ENCODE assay signal across 1 cellular context in the genomic region with DNA sequence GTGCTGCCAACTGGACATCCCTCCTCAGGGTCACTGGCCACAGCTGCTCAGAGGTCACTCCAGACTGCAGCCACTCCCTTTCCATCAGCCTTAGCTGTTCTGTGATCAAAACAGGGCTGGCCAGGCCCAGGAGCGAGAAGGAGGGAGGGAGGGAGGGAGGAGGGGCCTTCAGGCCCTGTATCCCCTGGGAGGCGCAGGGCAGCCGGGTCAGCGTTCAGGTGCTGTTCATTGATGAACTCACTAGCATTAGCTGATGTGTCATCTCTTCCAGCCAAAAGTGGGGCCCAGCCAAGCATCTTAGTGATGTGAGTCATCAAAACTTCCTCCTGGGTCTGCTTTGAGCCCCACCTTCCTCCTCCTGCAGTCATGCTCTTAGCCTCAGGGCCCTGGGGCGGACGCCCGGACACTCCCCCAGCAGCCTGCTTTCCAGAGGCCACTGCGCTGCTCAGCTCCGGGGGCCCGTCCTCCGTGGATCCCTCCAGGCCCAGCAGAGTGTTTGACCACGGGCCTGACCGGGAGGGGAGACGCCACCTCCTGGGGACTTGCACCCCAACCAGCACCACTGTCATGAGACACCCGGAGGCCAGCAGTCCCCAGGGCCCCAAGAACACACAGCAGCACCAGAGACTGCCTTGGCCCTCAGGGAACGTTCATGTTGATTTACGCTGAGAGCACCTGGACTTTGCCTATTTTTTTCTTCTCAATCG.
TF ChIP-seq lines count a peak whose summit lies in the region.

No MANE protein-coding gene starts in this region.

TF ChIP-seq in HEK293, 187 proteins besides CTCF, POLR2A, EP300 and RAD21 (continued from another document):
- peak; percentile 85 for TF ChIP-seq ZEB2 (tag by site-specific recombination; IDR thresholded peaks at IDR 0.05)
- TF ChIP-seq ZFP37 (tag by site-specific recombination; IDR thresholded peaks at IDR 0.05), result peak; percentile 52; the same call in 1 of the 2 replicates
- TF ChIP-seq ZNF2 (tag by site-specific recombination; IDR thresholded peaks at IDR 0.05), result no peak
- TF ChIP-seq, protein P1, sequence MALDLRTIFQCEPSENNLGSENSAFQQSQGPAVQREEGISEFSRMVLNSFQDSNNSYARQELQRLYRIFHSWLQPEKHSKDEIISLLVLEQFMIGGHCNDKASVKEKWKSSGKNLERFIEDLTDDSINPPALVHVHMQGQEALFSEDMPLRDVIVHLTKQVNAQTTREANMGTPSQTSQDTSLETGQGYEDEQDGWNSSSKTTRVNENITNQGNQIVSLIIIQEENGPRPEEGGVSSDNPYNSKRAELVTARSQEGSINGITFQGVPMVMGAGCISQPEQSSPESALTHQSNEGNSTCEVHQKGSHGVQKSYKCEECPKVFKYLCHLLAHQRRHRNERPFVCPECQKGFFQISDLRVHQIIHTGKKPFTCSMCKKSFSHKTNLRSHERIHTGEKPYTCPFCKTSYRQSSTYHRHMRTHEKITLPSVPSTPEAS (tag by site-specific recombination; IDR thresholded peaks at IDR 0.05), result no peak
- no peak for TF ChIP-seq ZNF596 (tag by site-specific recombination; IDR thresholded peaks at IDR 0.05)
- TF ChIP-seq, protein P2, sequence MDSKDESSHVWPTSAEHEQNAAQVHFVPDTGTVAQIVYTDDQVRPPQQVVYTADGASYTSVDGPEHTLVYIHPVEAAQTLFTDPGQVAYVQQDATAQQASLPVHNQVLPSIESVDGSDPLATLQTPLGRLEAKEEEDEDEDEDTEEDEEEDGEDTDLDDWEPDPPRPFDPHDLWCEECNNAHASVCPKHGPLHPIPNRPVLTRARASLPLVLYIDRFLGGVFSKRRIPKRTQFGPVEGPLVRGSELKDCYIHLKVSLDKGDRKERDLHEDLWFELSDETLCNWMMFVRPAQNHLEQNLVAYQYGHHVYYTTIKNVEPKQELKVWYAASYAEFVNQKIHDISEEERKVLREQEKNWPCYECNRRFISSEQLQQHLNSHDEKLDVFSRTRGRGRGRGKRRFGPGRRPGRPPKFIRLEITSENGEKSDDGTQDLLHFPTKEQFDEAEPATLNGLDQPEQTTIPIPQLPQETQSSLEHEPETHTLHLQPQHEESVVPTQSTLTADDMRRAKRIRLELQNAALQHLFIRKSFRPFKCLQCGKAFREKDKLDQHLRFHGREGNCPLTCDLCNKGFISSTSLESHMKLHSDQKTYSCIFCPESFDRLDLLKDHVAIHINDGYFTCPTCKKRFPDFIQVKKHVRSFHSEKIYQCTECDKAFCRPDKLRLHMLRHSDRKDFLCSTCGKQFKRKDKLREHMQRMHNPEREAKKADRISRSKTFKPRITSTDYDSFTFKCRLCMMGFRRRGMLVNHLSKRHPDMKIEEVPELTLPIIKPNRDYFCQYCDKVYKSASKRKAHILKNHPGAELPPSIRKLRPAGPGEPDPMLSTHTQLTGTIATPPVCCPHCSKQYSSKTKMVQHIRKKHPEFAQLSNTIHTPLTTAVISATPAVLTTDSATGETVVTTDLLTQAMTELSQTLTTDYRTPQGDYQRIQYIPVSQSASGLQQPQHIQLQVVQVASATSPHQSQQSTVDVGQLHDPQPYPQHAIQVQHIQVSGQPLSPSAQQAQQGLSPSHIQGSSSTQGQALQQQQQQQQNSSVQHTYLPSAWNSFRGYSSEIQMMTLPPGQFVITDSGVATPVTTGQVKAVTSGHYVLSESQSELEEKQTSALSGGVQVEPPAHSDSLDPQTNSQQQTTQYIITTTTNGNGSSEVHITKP (tag by site-specific recombination; IDR thresholded peaks at IDR 0.05), result peak; percentile 20; the same call in 1 of the 2 replicates
- no peak for TF ChIP-seq GFI1B (tag by site-specific recombination; IDR thresholded peaks at IDR 0.05)
- no peak for TF ChIP-seq ZNF768 (tag by site-specific recombination; IDR thresholded peaks at IDR 0.05)
- TF ChIP-seq ZNF426 (tag by site-specific recombination; IDR thresholded peaks at IDR 0.05), result no peak
- no peak for TF ChIP-seq MZF1 (tag by site-specific recombination; IDR thresholded peaks at IDR 0.05; ENCODE audit: borderline replicate concordance)
- TF ChIP-seq, protein P3, sequence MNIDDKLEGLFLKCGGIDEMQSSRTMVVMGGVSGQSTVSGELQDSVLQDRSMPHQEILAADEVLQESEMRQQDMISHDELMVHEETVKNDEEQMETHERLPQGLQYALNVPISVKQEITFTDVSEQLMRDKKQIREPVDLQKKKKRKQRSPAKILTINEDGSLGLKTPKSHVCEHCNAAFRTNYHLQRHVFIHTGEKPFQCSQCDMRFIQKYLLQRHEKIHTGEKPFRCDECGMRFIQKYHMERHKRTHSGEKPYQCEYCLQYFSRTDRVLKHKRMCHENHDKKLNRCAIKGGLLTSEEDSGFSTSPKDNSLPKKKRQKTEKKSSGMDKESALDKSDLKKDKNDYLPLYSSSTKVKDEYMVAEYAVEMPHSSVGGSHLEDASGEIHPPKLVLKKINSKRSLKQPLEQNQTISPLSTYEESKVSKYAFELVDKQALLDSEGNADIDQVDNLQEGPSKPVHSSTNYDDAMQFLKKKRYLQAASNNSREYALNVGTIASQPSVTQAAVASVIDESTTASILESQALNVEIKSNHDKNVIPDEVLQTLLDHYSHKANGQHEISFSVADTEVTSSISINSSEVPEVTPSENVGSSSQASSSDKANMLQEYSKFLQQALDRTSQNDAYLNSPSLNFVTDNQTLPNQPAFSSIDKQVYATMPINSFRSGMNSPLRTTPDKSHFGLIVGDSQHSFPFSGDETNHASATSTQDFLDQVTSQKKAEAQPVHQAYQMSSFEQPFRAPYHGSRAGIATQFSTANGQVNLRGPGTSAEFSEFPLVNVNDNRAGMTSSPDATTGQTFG (tag by site-specific recombination; IDR thresholded peaks at IDR 0.05; ENCODE audit: borderline replicate concordance), result no peak
- TF ChIP-seq ZNF48 (tag by site-specific recombination; IDR thresholded peaks at IDR 0.05), result no peak
- TF ChIP-seq, protein P4, sequence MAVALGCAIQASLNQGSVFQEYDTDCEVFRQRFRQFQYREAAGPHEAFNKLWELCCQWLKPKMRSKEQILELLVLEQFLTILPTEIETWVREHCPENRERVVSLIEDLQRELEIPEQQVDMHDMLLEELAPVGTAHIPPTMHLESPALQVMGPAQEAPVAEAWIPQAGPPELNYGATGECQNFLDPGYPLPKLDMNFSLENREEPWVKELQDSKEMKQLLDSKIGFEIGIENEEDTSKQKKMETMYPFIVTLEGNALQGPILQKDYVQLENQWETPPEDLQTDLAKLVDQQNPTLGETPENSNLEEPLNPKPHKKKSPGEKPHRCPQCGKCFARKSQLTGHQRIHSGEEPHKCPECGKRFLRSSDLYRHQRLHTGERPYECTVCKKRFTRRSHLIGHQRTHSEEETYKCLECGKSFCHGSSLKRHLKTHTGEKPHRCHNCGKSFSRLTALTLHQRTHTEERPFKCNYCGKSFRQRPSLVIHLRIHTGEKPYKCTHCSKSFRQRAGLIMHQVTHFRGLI (tag by site-specific recombination; IDR thresholded peaks at IDR 0.05), result no peak
- TF ChIP-seq ZNF623 (tag by site-specific recombination; IDR thresholded peaks at IDR 0.05), result 0 out of 2 replicates have a peak, but pooled peaks have one; percentile 8
- TF ChIP-seq, protein P5, sequence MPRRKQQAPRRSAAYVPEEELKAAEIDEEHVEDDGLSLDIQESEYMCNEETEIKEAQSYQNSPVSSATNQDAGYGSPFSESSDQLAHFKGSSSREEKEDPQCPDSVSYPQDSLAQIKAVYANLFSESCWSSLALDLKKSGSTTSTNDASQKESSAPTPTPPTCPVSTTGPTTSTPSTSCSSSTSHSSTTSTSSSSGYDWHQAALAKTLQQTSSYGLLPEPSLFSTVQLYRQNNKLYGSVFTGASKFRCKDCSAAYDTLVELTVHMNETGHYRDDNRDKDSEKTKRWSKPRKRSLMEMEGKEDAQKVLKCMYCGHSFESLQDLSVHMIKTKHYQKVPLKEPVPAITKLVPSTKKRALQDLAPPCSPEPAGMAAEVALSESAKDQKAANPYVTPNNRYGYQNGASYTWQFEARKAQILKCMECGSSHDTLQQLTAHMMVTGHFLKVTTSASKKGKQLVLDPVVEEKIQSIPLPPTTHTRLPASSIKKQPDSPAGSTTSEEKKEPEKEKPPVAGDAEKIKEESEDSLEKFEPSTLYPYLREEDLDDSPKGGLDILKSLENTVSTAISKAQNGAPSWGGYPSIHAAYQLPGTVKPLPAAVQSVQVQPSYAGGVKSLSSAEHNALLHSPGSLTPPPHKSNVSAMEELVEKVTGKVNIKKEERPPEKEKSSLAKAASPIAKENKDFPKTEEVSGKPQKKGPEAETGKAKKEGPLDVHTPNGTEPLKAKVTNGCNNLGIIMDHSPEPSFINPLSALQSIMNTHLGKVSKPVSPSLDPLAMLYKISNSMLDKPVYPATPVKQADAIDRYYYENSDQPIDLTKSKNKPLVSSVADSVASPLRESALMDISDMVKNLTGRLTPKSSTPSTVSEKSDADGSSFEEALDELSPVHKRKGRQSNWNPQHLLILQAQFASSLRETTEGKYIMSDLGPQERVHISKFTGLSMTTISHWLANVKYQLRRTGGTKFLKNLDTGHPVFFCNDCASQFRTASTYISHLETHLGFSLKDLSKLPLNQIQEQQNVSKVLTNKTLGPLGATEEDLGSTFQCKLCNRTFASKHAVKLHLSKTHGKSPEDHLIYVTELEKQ (tag by site-specific recombination; IDR thresholded peaks at IDR 0.05; ENCODE audit: borderline replicate concordance), result peak; percentile 82; the same call in 1 of the 2 replicates
- TF ChIP-seq ZNF629 (tag by site-specific recombination; IDR thresholded peaks at IDR 0.05), result peak; percentile 90
- TF ChIP-seq GLI2 (tag by site-specific recombination; IDR thresholded peaks at IDR 0.05; ENCODE audit: borderline replicate concordance, low read depth), result no peak
- TF ChIP-seq ZFP69B (tag by site-specific recombination; IDR thresholded peaks at IDR 0.05), result peak; percentile 99
- peak; percentile 50; the same call in 1 of the 2 replicates for TF ChIP-seq ZNF394 (tag by site-specific recombination; IDR thresholded peaks at IDR 0.05; ENCODE audit: borderline replicate concordance)
- no peak for TF ChIP-seq ZNF121 (tag by site-specific recombination; IDR thresholded peaks at IDR 0.05)
- TF ChIP-seq ZNF433 (tag by site-specific recombination; IDR thresholded peaks at IDR 0.05; ENCODE audit: low read depth), result no peak
- TF ChIP-seq KLF8 (tag by site-specific recombination; IDR thresholded peaks at IDR 0.05), result peak; percentile 73
- TF ChIP-seq, protein P6, sequence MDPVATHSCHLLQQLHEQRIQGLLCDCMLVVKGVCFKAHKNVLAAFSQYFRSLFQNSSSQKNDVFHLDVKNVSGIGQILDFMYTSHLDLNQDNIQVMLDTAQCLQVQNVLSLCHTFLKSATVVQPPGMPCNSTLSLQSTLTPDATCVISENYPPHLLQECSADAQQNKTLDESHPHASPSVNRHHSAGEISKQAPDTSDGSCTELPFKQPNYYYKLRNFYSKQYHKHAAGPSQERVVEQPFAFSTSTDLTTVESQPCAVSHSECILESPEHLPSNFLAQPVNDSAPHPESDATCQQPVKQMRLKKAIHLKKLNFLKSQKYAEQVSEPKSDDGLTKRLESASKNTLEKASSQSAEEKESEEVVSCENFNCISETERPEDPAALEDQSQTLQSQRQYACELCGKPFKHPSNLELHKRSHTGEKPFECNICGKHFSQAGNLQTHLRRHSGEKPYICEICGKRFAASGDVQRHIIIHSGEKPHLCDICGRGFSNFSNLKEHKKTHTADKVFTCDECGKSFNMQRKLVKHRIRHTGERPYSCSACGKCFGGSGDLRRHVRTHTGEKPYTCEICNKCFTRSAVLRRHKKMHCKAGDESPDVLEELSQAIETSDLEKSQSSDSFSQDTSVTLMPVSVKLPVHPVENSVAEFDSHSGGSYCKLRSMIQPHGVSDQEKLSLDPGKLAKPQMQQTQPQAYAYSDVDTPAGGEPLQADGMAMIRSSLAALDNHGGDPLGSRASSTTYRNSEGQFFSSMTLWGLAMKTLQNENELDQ (tag by site-specific recombination; IDR thresholded peaks at IDR 0.05; ENCODE audit: low read depth), result no peak
- TF ChIP-seq KLF1 (tag by site-specific recombination; IDR thresholded peaks at IDR 0.05), result peak; percentile 72; the same call in 1 of the 2 replicates
- TF ChIP-seq, protein P7, sequence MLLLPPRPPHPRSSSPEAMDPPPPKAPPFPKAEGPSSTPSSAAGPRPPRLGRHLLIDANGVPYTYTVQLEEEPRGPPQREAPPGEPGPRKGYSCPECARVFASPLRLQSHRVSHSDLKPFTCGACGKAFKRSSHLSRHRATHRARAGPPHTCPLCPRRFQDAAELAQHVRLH (tag by site-specific recombination; IDR thresholded peaks at IDR 0.05), result no peak
- TF ChIP-seq ZNF707 (tag by site-specific recombination; IDR thresholded peaks at IDR 0.05), result no peak
- TF ChIP-seq, protein P8, sequence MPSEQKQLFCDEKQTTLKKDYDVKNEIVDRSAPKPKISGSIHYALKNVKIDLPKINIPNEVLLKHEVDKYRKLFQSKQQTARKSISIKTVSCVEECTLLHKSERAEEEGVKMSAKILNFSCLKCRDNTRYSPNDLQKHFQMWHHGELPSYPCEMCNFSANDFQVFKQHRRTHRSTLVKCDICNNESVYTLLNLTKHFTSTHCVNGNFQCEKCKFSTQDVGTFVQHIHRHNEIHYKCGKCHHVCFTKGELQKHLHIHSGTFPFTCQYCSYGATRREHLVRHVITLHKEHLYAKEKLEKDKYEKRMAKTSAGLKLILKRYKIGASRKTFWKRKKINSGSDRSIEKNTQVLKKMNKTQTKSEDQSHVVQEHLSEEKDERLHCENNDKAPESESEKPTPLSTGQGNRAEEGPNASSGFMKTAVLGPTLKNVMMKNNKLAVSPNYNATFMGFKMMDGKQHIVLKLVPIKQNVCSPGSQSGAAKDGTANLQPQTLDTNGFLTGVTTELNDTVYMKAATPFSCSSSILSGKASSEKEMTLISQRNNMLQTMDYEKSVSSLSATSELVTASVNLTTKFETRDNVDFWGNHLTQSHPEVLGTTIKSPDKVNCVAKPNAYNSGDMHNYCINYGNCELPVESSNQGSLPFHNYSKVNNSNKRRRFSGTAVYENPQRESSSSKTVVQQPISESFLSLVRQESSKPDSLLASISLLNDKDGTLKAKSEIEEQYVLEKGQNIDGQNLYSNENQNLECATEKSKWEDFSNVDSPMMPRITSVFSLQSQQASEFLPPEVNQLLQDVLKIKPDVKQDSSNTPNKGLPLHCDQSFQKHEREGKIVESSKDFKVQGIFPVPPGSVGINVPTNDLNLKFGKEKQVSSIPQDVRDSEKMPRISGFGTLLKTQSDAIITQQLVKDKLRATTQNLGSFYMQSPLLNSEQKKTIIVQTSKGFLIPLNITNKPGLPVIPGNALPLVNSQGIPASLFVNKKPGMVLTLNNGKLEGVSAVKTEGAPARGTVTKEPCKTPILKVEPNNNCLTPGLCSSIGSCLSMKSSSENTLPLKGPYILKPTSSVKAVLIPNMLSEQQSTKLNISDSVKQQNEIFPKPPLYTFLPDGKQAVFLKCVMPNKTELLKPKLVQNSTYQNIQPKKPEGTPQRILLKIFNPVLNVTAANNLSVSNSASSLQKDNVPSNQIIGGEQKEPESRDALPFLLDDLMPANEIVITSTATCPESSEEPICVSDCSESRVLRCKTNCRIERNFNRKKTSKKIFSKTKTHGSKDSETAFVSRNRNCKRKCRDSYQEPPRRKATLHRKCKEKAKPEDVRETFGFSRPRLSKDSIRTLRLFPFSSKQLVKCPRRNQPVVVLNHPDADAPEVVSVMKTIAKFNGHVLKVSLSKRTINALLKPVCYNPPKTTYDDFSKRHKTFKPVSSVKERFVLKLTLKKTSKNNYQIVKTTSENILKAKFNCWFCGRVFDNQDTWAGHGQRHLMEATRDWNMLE (tag by site-specific recombination; conservative IDR thresholded peaks at IDR 0.05; ENCODE audit: low read depth), result no peak
- no peak for TF ChIP-seq ZNF140 (tag by site-specific recombination; IDR thresholded peaks at IDR 0.05)
- TF ChIP-seq SP3 (tag by site-specific recombination; IDR thresholded peaks at IDR 0.05), result peak; percentile 65
- no peak for TF ChIP-seq ZNF157 (tag by site-specific recombination; IDR thresholded peaks at IDR 0.05)
